Comparison of ENCODE assay signal across 16 cellular contexts in genomic region chr6:38792356-38792755, GRCh38.
"Had no signal": no experiment of that assay in that cellular context is flagged by ENCODE, and none has a peak within 500 bp of the region (broad histone marks: within the 10 kb centered on the region; RNA-seq: fewer than 3 reads in every experiment).

No MANE protein-coding gene starts in this region.

- H3K4me1 Mint-ChIP-seq: naive thymus-derived CD8-positive, alpha-beta T cell had no signal

- H3K36me3 Mint-ChIP-seq: neural progenitor cell had no signal

- ATAC-seq: heart left ventricle; left colon; mucosa of descending colon; naive thymus-derived CD8-positive, alpha-beta T cell; sciatic nerve had no signal

- DNase-seq: central memory CD4-positive, alpha-beta T cell; dorsolateral prefrontal cortex; effector CD8-positive, alpha-beta T cell; heart left ventricle; hippocampal formation; left colon; mucosa of descending colon; naive thymus-derived CD8-positive, alpha-beta T cell; nucleus accumbens; stimulated activated CD4-positive, alpha-beta T cell treated with anti-CD3 and anti-CD28 coated beads, Interleukin-2, amount 100 ng/mL, for 24 hours; stimulated activated naive CD4-positive, alpha-beta T cell; stomach; substantia nigra had no signal

- H3K4me3 ChIP-seq: coronary artery, dorsolateral prefrontal cortex, heart left ventricle, mucosa of descending colon, neural progenitor cell, stomach had no signal

- H3K9me3 Mint-ChIP-seq: naive thymus-derived CD8-positive, alpha-beta T cell; neural progenitor cell had no signal

- H3K4me1 ChIP-seq: heart left ventricle had no signal

- H3K9me3 ChIP-seq: heart left ventricle, mucosa of descending colon, stomach had no signal

- H3K4me3 Mint-ChIP-seq: naive thymus-derived CD8-positive, alpha-beta T cell; neural progenitor cell had no signal

- H3K4me2 ChIP-seq: neural progenitor cell had no signal

- H2AFZ ChIP-seq: neural progenitor cell had no signal

- H3K36me3 ChIP-seq: heart left ventricle, neural progenitor cell, stomach had no signal

- H3K27ac ChIP-seq: coronary artery, dorsolateral prefrontal cortex, heart left ventricle, neural progenitor cell, stomach had no signal

- H3K27ac Mint-ChIP-seq: naive thymus-derived CD8-positive, alpha-beta T cell; neural progenitor cell had no signal

- H3K27me3 ChIP-seq: neural progenitor cell, stomach had no signal
